Comparison of ENCODE assay signal across 21 cellular contexts in the genomic region with DNA sequence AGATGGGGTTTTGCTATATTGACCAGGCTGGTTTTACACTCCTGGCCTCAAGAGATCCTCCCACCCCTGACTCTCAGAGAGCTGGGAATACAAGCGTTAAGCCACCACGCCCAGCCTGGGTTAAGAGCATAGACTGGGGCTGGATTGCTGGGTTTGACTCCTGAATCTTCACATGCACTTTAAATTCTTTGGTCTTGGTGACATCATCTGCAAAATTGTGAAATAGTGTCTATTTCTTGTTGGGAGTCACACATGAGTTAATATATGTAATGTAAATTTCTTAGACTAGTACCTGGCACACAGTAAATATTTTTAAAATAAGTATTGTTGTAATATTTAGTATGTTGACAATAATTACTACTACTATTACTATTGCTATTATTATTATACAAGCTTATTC.
"Had no signal": no experiment of that assay in that cellular context is flagged by ENCODE, and none has a peak within 500 bp of the region (broad histone marks: within the 10 kb centered on the region; RNA-seq: fewer than 3 reads in every experiment).

No MANE protein-coding gene starts in this region.

- H3K9me3 ChIP-seq: esophagus muscularis mucosa, upper lobe of right lung had no signal

- H3K4me1 ChIP-seq: esophagus muscularis mucosa had no signal

- H3K27me3 ChIP-seq: esophagus muscularis mucosa, upper lobe of right lung had no signal

- H3K36me3 ChIP-seq: esophagus muscularis mucosa, upper lobe of right lung, WERI-Rb-1 had no signal

- H3K27ac ChIP-seq: esophagus muscularis mucosa, upper lobe of right lung had no signal

- ATAC-seq: activated naive CD4-positive, alpha-beta T cell treated with anti-CD3 and anti-CD28 coated beads, Interleukin-2, amount 50 U/mL, for 72 hours; activated T-cell treated with anti-CD3 and anti-CD28 coated beads, Interleukin-2, amount 50 U/mL, for 72 hours; left lobe of liver; upper lobe of right lung had no signal

- H3K4me3 ChIP-seq: esophagus muscularis mucosa, lung, upper lobe of right lung had no signal

- DNase-seq: activated CD4-positive, alpha-beta T cell treated with anti-CD3 and anti-CD28 coated beads for 1 hour; activated CD8-positive, alpha-beta memory T cell treated with anti-CD3 and anti-CD28 coated beads for 24 hours; activated CD8-positive, alpha-beta memory T cell treated with anti-CD3 and anti-CD28 coated beads, Interleukin-2, amount 50 U/mL, for 48 hours; activated effector memory CD4-positive, alpha-beta T cell treated with anti-CD3 and anti-CD28 coated beads, Interleukin-2, amount 50 U/mL, for 16 hours; activated T-cell treated with anti-CD3 and anti-CD28 coated beads, Interleukin-2, amount 50 U/mL, for 72 hours; amniotic stem cell; effector CD8-positive, alpha-beta T cell; hypothalamus; nephron progenitor cell; nucleus accumbens; retina; stimulated activated CD4-positive, alpha-beta T cell treated with anti-CD3 and anti-CD28 coated beads, Interleukin-12 subunit alpha, Interleukin-12 subunit beta, amount 100 ng/mL, for 4 hours; stimulated activated CD4-positive, alpha-beta T cell treated with anti-CD3 and anti-CD28 coated beads, Interleukin-1b, Interleukin-23, amount 100 ng/mL, for 48 hours; stimulated activated CD8-positive, alpha-beta memory T cell treated with anti-CD3 and anti-CD28 coated beads, Interleukin-4, amount 100 ng/mL, for 48 hours; stimulated activated naive CD4-positive, alpha-beta T cell; upper lobe of right lung; WERI-Rb-1 had no signal
